8 cellular contexts compared by ENCODE assay signal in genomic region chr13:48585456-48585840, GRCh38. TPM values are rescaled to one million over a fixed set of nuclear protein-coding genes. Genes with fewer than 3 reads are reported as not detected.
DNase-seq lines count a peak whose midpoint lies in the region; ATAC-seq and TF ChIP-seq lines count a peak whose summit lies in the region.

No MANE protein-coding gene starts in this region.

- no peak for ATAC-seq in HG03432 (IDR thresholded peaks at IDR 0.05; ENCODE audit: unreplicated experiment)

- H3K4me1 Mint-ChIP-seq in T-helper 2 cell treated with Interferon-gamma antibody and Interleukin-4, amounts not matched to agents 5 μg/mL and 100 μg/mL, for 36 hours (ENCODE audit: low read depth) = peaks cover 17% of the 10 kb centered on the region

- H3K27me3 Mint-ChIP-seq in T-helper 2 cell treated with Interferon-gamma antibody and Interleukin-4, amounts not matched to agents 5 μg/mL and 100 μg/mL, for 36 hours (ENCODE audit: low read depth) = peaks cover 46% of the 10 kb centered on the region

- peaks cover 1% of the 10 kb centered on the region for H3K36me3 Mint-ChIP-seq in T-helper 2 cell treated with Interferon-gamma antibody and Interleukin-4, amounts not matched to agents 5 μg/mL and 100 μg/mL, for 36 hours (ENCODE audit: low read depth)

- H3K4me3 ChIP-seq in fibroblast of pulmonary artery (replicated peaks; ENCODE audit: low read depth, low read length) = no peak overlapping the region

- no peak for TF ChIP-seq CTCF in fibroblast of pulmonary artery (IDR thresholded peaks at IDR 0.05; ENCODE audit: low read length, missing control alignments)

- no peak overlapping the region for H3K27ac Mint-ChIP-seq in T-helper 2 cell treated with Interferon-gamma antibody and Interleukin-4, amounts not matched to agents 5 μg/mL and 100 μg/mL, for 36 hours

- peaks cover 7% of the 10 kb centered on the region for H3K9me3 Mint-ChIP-seq in T-helper 2 cell treated with Interferon-gamma antibody and Interleukin-4, amounts not matched to agents 5 μg/mL and 100 μg/mL, for 36 hours

- DNase-seq in GF-D8 (lab: John Stamatoyannopoulos, UW) (peak; percentile 84), NCI-H2227 (lab: John Stamatoyannopoulos, UW; ENCODE audit: unreplicated experiment) (peak; percentile 71), fibroblast of pulmonary artery (ENCODE audit: low read depth) (peak; percentile 77), occipital lobe (lab: John Stamatoyannopoulos, UW) (peak; percentile 14), hepatic stellate cell (ENCODE audit: low spot score) (no peak)
- DNase-seq in T-helper 2 cell treated with Interferon-gamma antibody and Interleukin-4, amounts not matched to agents 5 μg/mL and 100 μg/mL, for 36 hours (ENCODE audit: low spot score) = no peak
- no peak for DNase-seq in activated CD4-positive, alpha-beta T cell treated with anti-CD3 and anti-CD28 coated beads for 48 hours

- H3K4me3 Mint-ChIP-seq in T-helper 2 cell treated with Interferon-gamma antibody and Interleukin-4, amounts not matched to agents 5 μg/mL and 100 μg/mL, for 36 hours = no peak overlapping the region

RNA-seq across cellular contexts. Expression of gene RCBTB2, which starts 52.6 kb away (rescaled TPM):
- 45.2 TPM for total RNA-seq in occipital lobe

Comparison
In these comparisons a context has a peak if more than half of its experiments do, and no peak if none do; other contexts are left out.
1. DNase-seq: peak in GF-D8 (single experiment), NCI-H2227 (single experiment), fibroblast of pulmonary artery (single experiment) and occipital lobe (single experiment); none in hepatic stellate cell (single experiment), T-helper 2 cell treated with Interferon-gamma antibody and Interleukin-4, amounts not matched to agents 5 μg/mL and 100 μg/mL, for 36 hours (single experiment) and activated CD4-positive, alpha-beta T cell treated with anti-CD3 and anti-CD28 coated beads for 48 hours (single experiment).